1 cellular context compared by ENCODE assay signal in genomic region chr20:36573103-36573797, GRCh38.
A peak's percentile ranks its signal among the peaks of the same experiment; 100 is the strongest.
TF ChIP-seq lines count a peak whose summit lies in the region.

Gene TGIF2, plus strand, starts transcription at chr20:36573597. Its CDS starts 5,178 bp downstream, at chr20:36578775.

TF ChIP-seq in WTC11, 78 proteins besides CTCF, POLR2A, EP300 and RAD21 (continued from another document):
- TF ChIP-seq, protein P1, sequence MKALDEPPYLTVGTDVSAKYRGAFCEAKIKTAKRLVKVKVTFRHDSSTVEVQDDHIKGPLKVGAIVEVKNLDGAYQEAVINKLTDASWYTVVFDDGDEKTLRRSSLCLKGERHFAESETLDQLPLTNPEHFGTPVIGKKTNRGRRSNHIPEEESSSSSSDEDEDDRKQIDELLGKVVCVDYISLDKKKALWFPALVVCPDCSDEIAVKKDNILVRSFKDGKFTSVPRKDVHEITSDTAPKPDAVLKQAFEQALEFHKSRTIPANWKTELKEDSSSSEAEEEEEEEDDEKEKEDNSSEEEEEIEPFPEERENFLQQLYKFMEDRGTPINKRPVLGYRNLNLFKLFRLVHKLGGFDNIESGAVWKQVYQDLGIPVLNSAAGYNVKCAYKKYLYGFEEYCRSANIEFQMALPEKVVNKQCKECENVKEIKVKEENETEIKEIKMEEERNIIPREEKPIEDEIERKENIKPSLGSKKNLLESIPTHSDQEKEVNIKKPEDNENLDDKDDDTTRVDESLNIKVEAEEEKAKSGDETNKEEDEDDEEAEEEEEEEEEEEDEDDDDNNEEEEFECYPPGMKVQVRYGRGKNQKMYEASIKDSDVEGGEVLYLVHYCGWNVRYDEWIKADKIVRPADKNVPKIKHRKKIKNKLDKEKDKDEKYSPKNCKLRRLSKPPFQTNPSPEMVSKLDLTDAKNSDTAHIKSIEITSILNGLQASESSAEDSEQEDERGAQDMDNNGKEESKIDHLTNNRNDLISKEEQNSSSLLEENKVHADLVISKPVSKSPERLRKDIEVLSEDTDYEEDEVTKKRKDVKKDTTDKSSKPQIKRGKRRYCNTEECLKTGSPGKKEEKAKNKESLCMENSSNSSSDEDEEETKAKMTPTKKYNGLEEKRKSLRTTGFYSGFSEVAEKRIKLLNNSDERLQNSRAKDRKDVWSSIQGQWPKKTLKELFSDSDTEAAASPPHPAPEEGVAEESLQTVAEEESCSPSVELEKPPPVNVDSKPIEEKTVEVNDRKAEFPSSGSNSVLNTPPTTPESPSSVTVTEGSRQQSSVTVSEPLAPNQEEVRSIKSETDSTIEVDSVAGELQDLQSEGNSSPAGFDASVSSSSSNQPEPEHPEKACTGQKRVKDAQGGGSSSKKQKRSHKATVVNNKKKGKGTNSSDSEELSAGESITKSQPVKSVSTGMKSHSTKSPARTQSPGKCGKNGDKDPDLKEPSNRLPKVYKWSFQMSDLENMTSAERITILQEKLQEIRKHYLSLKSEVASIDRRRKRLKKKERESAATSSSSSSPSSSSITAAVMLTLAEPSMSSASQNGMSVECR (CRISPR knock-in tag; IDR thresholded peaks at IDR 0.05; ENCODE audit: borderline replicate concordance), result no peak
- TF ChIP-seq, protein P2, sequence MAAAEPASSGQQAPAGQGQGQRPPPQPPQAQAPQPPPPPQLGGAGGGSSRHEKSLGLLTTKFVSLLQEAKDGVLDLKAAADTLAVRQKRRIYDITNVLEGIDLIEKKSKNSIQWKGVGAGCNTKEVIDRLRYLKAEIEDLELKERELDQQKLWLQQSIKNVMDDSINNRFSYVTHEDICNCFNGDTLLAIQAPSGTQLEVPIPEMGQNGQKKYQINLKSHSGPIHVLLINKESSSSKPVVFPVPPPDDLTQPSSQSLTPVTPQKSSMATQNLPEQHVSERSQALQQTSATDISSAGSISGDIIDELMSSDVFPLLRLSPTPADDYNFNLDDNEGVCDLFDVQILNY (CRISPR knock-in tag; IDR thresholded peaks at IDR 0.05), result peak; percentile 55; the same call in 1 of the 2 replicates
- TF ChIP-seq KAT7 (CRISPR knock-in tag; IDR thresholded peaks at IDR 0.05; ENCODE audit: borderline replicate concordance) (peak; percentile 49; the same call in 1 of the 2 replicates), ZNF423 (CRISPR knock-in tag; IDR thresholded peaks at IDR 0.05) (peak; percentile 53; the same call in 1 of the 2 replicates), NFATC4 (CRISPR knock-in tag; IDR thresholded peaks at IDR 0.05) (no peak), SP1 (CRISPR knock-in tag; conservative IDR thresholded peaks at IDR 0.05) (peak; percentile 83), TP53 (CRISPR knock-in tag; IDR thresholded peaks at IDR 0.05) (peak; percentile 21; the same call in 1 of the 2 replicates), ETV6 (CRISPR knock-in tag; IDR thresholded peaks at IDR 0.05) (peak; percentile 76; the same call in 1 of the 2 replicates), ZBTB43 (CRISPR knock-in tag; IDR thresholded peaks at IDR 0.05) (peak; percentile 25; the same call in 1 of the 2 replicates), IRF1 (CRISPR knock-in tag; IDR thresholded peaks at IDR 0.05) (0 out of 2 replicates have a peak, but pooled peaks have one; percentile 23), OVOL2 (CRISPR knock-in tag; IDR thresholded peaks at IDR 0.05; ENCODE audit: borderline replicate concordance) (no peak), TEAD4 (CRISPR knock-in tag; IDR thresholded peaks at IDR 0.05) (peak; percentile 66; the same call in 1 of the 2 replicates), RELA (CRISPR knock-in tag; IDR thresholded peaks at IDR 0.05; ENCODE audit: borderline replicate concordance) (no peak), FOXK1 (CRISPR knock-in tag; IDR thresholded peaks at IDR 0.05) (peak; percentile 21; the same call in 1 of the 2 replicates), MYBL2 (CRISPR knock-in tag; IDR thresholded peaks at IDR 0.05) (0 out of 2 replicates have a peak, but pooled peaks have one; percentile 56), TEAD1 (CRISPR knock-in tag; IDR thresholded peaks at IDR 0.05) (peak; percentile 94; the same call in 1 of the 2 replicates), ZNF219 (CRISPR knock-in tag; IDR thresholded peaks at IDR 0.05; ENCODE audit: borderline replicate concordance) (0 out of 2 replicates have a peak, but pooled peaks have one; percentile 61), JUN (CRISPR knock-in tag; IDR thresholded peaks at IDR 0.05) (0 out of 2 replicates have a peak, but pooled peaks have one; percentile 60)
- TF ChIP-seq, protein P3, sequence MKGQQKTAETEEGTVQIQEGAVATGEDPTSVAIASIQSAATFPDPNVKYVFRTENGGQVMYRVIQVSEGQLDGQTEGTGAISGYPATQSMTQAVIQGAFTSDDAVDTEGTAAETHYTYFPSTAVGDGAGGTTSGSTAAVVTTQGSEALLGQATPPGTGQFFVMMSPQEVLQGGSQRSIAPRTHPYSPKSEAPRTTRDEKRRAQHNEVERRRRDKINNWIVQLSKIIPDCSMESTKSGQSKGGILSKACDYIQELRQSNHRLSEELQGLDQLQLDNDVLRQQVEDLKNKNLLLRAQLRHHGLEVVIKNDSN (CRISPR knock-in tag; IDR thresholded peaks at IDR 0.05), result peak; percentile 39; the same call in 1 of the 2 replicates
- TF ChIP-seq, protein P4, sequence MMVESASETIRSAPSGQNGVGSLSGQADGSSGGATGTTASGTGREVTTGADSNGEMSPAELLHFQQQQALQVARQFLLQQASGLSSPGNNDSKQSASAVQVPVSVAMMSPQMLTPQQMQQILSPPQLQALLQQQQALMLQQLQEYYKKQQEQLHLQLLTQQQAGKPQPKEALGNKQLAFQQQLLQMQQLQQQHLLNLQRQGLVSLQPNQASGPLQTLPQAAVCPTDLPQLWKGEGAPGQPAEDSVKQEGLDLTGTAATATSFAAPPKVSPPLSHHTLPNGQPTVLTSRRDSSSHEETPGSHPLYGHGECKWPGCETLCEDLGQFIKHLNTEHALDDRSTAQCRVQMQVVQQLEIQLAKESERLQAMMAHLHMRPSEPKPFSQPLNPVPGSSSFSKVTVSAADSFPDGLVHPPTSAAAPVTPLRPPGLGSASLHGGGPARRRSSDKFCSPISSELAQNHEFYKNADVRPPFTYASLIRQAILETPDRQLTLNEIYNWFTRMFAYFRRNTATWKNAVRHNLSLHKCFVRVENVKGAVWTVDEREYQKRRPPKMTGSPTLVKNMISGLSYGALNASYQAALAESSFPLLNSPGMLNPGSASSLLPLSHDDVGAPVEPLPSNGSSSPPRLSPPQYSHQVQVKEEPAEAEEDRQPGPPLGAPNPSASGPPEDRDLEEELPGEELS (CRISPR knock-in tag; IDR thresholded peaks at IDR 0.05), result peak; percentile 22; the same call in 1 of the 2 replicates
- TF ChIP-seq, protein P5, sequence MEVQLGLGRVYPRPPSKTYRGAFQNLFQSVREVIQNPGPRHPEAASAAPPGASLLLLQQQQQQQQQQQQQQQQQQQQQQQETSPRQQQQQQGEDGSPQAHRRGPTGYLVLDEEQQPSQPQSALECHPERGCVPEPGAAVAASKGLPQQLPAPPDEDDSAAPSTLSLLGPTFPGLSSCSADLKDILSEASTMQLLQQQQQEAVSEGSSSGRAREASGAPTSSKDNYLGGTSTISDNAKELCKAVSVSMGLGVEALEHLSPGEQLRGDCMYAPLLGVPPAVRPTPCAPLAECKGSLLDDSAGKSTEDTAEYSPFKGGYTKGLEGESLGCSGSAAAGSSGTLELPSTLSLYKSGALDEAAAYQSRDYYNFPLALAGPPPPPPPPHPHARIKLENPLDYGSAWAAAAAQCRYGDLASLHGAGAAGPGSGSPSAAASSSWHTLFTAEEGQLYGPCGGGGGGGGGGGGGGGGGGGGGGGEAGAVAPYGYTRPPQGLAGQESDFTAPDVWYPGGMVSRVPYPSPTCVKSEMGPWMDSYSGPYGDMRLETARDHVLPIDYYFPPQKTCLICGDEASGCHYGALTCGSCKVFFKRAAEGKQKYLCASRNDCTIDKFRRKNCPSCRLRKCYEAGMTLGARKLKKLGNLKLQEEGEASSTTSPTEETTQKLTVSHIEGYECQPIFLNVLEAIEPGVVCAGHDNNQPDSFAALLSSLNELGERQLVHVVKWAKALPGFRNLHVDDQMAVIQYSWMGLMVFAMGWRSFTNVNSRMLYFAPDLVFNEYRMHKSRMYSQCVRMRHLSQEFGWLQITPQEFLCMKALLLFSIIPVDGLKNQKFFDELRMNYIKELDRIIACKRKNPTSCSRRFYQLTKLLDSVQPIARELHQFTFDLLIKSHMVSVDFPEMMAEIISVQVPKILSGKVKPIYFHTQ (CRISPR knock-in tag; IDR thresholded peaks at IDR 0.05), result no peak
- TF ChIP-seq, protein P6, sequence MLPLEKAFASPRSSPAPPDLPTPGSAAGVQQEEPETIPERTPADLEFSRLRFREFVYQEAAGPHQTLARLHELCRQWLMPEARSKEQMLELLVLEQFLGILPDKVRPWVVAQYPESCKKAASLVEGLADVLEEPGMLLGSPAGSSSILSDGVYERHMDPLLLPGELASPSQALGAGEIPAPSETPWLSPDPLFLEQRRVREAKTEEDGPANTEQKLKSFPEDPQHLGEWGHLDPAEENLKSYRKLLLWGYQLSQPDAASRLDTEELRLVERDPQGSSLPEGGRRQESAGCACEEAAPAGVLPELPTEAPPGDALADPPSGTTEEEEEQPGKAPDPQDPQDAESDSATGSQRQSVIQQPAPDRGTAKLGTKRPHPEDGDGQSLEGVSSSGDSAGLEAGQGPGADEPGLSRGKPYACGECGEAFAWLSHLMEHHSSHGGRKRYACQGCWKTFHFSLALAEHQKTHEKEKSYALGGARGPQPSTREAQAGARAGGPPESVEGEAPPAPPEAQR (CRISPR knock-in tag; IDR thresholded peaks at IDR 0.05), result no peak
- TF ChIP-seq, protein P7, sequence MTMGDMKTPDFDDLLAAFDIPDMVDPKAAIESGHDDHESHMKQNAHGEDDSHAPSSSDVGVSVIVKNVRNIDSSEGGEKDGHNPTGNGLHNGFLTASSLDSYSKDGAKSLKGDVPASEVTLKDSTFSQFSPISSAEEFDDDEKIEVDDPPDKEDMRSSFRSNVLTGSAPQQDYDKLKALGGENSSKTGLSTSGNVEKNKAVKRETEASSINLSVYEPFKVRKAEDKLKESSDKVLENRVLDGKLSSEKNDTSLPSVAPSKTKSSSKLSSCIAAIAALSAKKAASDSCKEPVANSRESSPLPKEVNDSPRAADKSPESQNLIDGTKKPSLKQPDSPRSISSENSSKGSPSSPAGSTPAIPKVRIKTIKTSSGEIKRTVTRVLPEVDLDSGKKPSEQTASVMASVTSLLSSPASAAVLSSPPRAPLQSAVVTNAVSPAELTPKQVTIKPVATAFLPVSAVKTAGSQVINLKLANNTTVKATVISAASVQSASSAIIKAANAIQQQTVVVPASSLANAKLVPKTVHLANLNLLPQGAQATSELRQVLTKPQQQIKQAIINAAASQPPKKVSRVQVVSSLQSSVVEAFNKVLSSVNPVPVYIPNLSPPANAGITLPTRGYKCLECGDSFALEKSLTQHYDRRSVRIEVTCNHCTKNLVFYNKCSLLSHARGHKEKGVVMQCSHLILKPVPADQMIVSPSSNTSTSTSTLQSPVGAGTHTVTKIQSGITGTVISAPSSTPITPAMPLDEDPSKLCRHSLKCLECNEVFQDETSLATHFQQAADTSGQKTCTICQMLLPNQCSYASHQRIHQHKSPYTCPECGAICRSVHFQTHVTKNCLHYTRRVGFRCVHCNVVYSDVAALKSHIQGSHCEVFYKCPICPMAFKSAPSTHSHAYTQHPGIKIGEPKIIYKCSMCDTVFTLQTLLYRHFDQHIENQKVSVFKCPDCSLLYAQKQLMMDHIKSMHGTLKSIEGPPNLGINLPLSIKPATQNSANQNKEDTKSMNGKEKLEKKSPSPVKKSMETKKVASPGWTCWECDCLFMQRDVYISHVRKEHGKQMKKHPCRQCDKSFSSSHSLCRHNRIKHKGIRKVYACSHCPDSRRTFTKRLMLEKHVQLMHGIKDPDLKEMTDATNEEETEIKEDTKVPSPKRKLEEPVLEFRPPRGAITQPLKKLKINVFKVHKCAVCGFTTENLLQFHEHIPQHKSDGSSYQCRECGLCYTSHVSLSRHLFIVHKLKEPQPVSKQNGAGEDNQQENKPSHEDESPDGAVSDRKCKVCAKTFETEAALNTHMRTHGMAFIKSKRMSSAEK (CRISPR knock-in tag; IDR thresholded peaks at IDR 0.05; ENCODE audit: borderline replicate concordance), result no peak
- TF ChIP-seq, protein P8, sequence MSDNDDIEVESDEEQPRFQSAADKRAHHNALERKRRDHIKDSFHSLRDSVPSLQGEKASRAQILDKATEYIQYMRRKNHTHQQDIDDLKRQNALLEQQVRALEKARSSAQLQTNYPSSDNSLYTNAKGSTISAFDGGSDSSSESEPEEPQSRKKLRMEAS (CRISPR knock-in tag; IDR thresholded peaks at IDR 0.05), result peak; percentile 67
